Comparison of ENCODE assay signal across 12 cellular contexts in the genomic region with DNA sequence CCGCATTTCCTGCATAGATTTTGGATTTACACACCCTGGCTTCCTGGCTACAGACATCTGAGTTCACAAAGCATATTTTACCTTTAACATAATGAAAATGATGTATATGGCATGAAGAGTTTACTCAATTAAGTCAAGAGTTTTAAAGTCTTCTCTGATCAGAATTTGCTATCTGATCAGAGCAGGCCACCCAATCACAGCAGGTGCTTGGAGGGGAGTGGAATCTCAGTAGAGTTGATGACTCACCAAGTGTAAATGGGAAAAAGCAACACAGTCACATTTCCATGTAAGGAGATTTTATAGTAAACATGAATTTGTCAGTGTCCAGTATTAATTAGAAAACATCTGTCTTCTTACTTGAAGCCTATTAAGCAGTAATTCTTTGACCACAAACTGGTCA. TPM values are rescaled to one million over a fixed set of nuclear protein-coding genes. Genes with fewer than 3 reads are reported as not detected.
DNase-seq lines count a peak whose midpoint lies in the region; ATAC-seq and TF ChIP-seq lines count a peak whose summit lies in the region.
"Had no signal": no experiment of that assay in that cellular context is flagged by ENCODE, and none has a peak within 500 bp of the region (broad histone marks: within the 10 kb centered on the region; RNA-seq: fewer than 3 reads in every experiment).

No MANE protein-coding gene starts in this region.

- ATAC-seq in T-helper 17 cell = no peak

- peaks cover 10% of the 10 kb centered on the region for H3K4me1 ChIP-seq in A673 (ENCODE audit: insufficient read depth, low read length, poor library complexity, severe bottlenecking)

- H3K27ac ChIP-seq in A673 (ENCODE audit: low read depth, low read length, poor library complexity, severe bottlenecking) = peak overlapping the region; percentile 73
- H3K27ac ChIP-seq: BLaER1 treated with 17β-estradiol and CSF1 and Interleukin-3, amounts not matched to agents 10 nM and 100 nM had no signal

- intact Hi-C loops in A673 (cut with micrococcal nuclease; ENCODE audit: unreplicated experiment) = no loop called here

- peak overlapping the region; percentile 4 for H3K27ac Mint-ChIP-seq in T-helper 17 cell

- H3K4me3 ChIP-seq in A673 (ENCODE audit: low read depth, low read length, poor library complexity, severe bottlenecking) (no peak overlapping the region), fibroblast of villous mesenchyme (ENCODE audit: low read depth, low read length) (no peak overlapping the region)
- H3K4me3 ChIP-seq: BLaER1 treated with 17β-estradiol and CSF1 and Interleukin-3, amounts not matched to agents 10 nM and 100 nM had no signal

- TF ChIP-seq CTCF in A673 (conservative IDR thresholded peaks at IDR 0.05; ENCODE audit: low read depth, low read length) (no peak), fibroblast of villous mesenchyme (IDR thresholded peaks at IDR 0.05; ENCODE audit: insufficient read depth, low read depth, low read length) (no peak)

- POLR2A ChIA-PET in A673 (lab: Charles Lee; ENCODE audit: low non-redundant PET) = no interaction called here

- H3K36me3 Mint-ChIP-seq in T-helper 17 cell (ENCODE audit: low read depth) = peaks cover 5% of the 10 kb centered on the region

- no peaks in the 10 kb centered on the region for H3K27me3 ChIP-seq in A673 (replicated peaks; ENCODE audit: insufficient read depth, low read depth, low read length, poor library complexity)
- H3K27me3 ChIP-seq: BLaER1 treated with 17β-estradiol and CSF1 and Interleukin-3, amounts not matched to agents 10 nM and 100 nM had no signal

- H3K4me3 Mint-ChIP-seq in T-helper 17 cell = no peak overlapping the region
- H3K4me3 Mint-ChIP-seq: neural crest cell had no signal

- TSS peak; percentile 49 for BruUV-seq in A673 (replicated peaks; lab: Mats Ljungman, UMichigan)

- no peaks in the 10 kb centered on the region for H3K27me3 Mint-ChIP-seq in T-helper 17 cell

- H3K9me3 ChIP-seq in A673 (ENCODE audit: low read depth, low read length, poor library complexity, severe bottlenecking) (no peaks in the 10 kb centered on the region), T-helper 17 cell (ENCODE audit: control insufficient read depth, low read length, poor library complexity, severe bottlenecking) (no peaks in the 10 kb centered on the region)
- H3K9me3 ChIP-seq: BLaER1 treated with 17β-estradiol and CSF1 and Interleukin-3, amounts not matched to agents 10 nM and 100 nM had no signal

- H3K36me3 ChIP-seq in A673 (ENCODE audit: insufficient read depth, low read length, poor library complexity, severe bottlenecking) = peaks cover 29% of the 10 kb centered on the region

- H3K4me1 Mint-ChIP-seq in T-helper 17 cell = peaks cover 35% of the 10 kb centered on the region

- CTCF ChIA-PET in A673 (lab: Charles Lee) = no interaction called here

- DNase-seq in A673 (ENCODE audit: low spot score) = peak; percentile 45
- peak; percentile 72 for DNase-seq in HCEC 1CT
- DNase-seq in T-helper 17 cell = no peak
- peak; percentile 58 for DNase-seq in fibroblast of villous mesenchyme (ENCODE audit: low read depth)
- DNase-seq in NCI-H1436 treated with DMSO at 0.1 percent for 48 hours (lab: John Stamatoyannopoulos, UW) = no peak
- DNase-seq in COR-L47 (lab: John Stamatoyannopoulos, UW) = no peak
- DNase-seq in iPS-NIHi11 (ENCODE audit: low spot score) = no peak
- no peak for DNase-seq in amygdala (lab: John Stamatoyannopoulos, UW)
- DNase-seq: activated T-cell treated with anti-CD3 and anti-CD28 coated beads for 4 hours, NCI-H1417 had no signal

RNA-seq across cellular contexts. Expression of a gene that starts 10.9 kb away (rescaled TPM):
- total RNA-seq in A673 (2021) (25.7 and 28.1 TPM in 2 replicates), T-helper 17 cell (10 to 100 TPM; 14.3 to 14.4 TPM), fibroblast of villous mesenchyme (17.1 and 24.2 TPM in 2 replicates)

RNA-seq across cellular contexts. Expression of a gene that starts 22.0 kb away (rescaled TPM):
- total RNA-seq in A673 (2021) (21.0 and 21.8 TPM in 2 replicates), T-helper 17 cell (10 to 100 TPM; 17.5 to 17.6 TPM), fibroblast of villous mesenchyme (13.4 and 15.8 TPM in 2 replicates)

Comparison
In these comparisons a context has a peak if more than half of its experiments do, and no peak if none do; other contexts are left out.
1. DNase-seq: peak in A673 (single experiment), HCEC 1CT (single experiment) and fibroblast of villous mesenchyme (single experiment); none in T-helper 17 cell (0 of 3), NCI-H1436 treated with DMSO at 0.1 percent for 48 hours (single experiment), COR-L47 (single experiment), iPS-NIHi11 (single experiment) and amygdala (0 of 56).